27 cellular contexts compared by ENCODE assay signal in genomic region chr3:39202094-39202493, GRCh38. TPM values are rescaled to one million over a fixed set of nuclear protein-coding genes. Genes with fewer than 3 reads are reported as not detected.
A peak's percentile ranks its signal among the peaks of the same experiment; 100 is the strongest.
DNase-seq lines count a peak whose midpoint lies in the region; ATAC-seq and TF ChIP-seq lines count a peak whose summit lies in the region.
"Had no signal": no experiment of that assay in that cellular context is flagged by ENCODE, and none has a peak within 500 bp of the region (broad histone marks: within the 10 kb centered on the region; RNA-seq: fewer than 3 reads in every experiment).

No MANE protein-coding gene starts in this region.

- H3K4me3 ChIP-seq in right atrium auricular region (no peak overlapping the region), fibroblast of pulmonary artery (replicated peaks; ENCODE audit: low read depth, low read length) (no peak overlapping the region)
- H3K4me3 ChIP-seq: coronary artery had no signal

- peaks cover 0 to under 1% of the 10 kb centered on the region in 2 donors for H3K4me1 ChIP-seq in right atrium auricular region

- no peak overlapping the region for H3K27ac ChIP-seq in right atrium auricular region
- H3K27ac ChIP-seq: C4-2B, coronary artery, KMS-11 had no signal

- intact Hi-C loops in left cardiac atrium (cut with DNase I), result no loop called here

- peak; percentile 40 to 41 for ATAC-seq in left cardiac atrium
- ATAC-seq in activated T-helper 17 cell treated with anti-CD3 and anti-CD28 coated beads, Interleukin-2, amount 50 U/mL, for 72 hours (replicated peaks), result no peak
- ATAC-seq: T-cell had no signal

- peaks cover 20% of the 10 kb centered on the region for H3K27me3 Mint-ChIP-seq in activated T-helper 17 cell treated with anti-CD3 and anti-CD28 coated beads, Interleukin-2, amount 50 U/mL, for 72 hours
- peaks cover 24% of the 10 kb centered on the region for H3K27me3 Mint-ChIP-seq in chondrocyte (ENCODE audit: low read depth)

- no peak for TF ChIP-seq CTCF in right atrium auricular region (IDR thresholded peaks at IDR 0.05)
- TF ChIP-seq CTCF in fibroblast of pulmonary artery (IDR thresholded peaks at IDR 0.05; ENCODE audit: low read length, missing control alignments), result peak; percentile 15
- TF ChIP-seq CTCF in chondrocyte (IDR thresholded peaks at IDR 0.05), result no peak

- no peaks in the 10 kb centered on the region for H3K9me3 ChIP-seq in right atrium auricular region

- H3K4me3 Mint-ChIP-seq in activated T-helper 17 cell treated with anti-CD3 and anti-CD28 coated beads, Interleukin-2, amount 50 U/mL, for 72 hours, result no peak overlapping the region
- H3K4me3 Mint-ChIP-seq in chondrocyte (ENCODE audit: unreplicated experiment), result no peak overlapping the region
- H3K4me3 Mint-ChIP-seq: activated naive CD8-positive, alpha-beta T cell treated with anti-CD3 and anti-CD28 coated beads, Interleukin-2, amount 10 ng/mL, durations not matched to agents 7 days and 5 days; brain; H9; mesothelial cell of epicardium; natural killer cell; stimulated activated naive CD8-positive, alpha-beta T cell treated with anti-CD3 and anti-CD28 coated beads, Interleukin-15, Interleukin-2, amounts not matched to agents 100 ng/mL and 50 ng/mL, for 24 hours; T-cell had no signal

- H3K9me3 Mint-ChIP-seq in activated T-helper 17 cell treated with anti-CD3 and anti-CD28 coated beads, Interleukin-2, amount 50 U/mL, for 72 hours, result no peaks in the 10 kb centered on the region
- peaks cover 13% of the 10 kb centered on the region for H3K9me3 Mint-ChIP-seq in chondrocyte (ENCODE audit: low read depth)
- H3K9me3 Mint-ChIP-seq: activated naive CD8-positive, alpha-beta T cell treated with anti-CD3 and anti-CD28 coated beads, Interleukin-2, amount 10 ng/mL, durations not matched to agents 7 days and 5 days; natural killer cell; stimulated activated naive CD8-positive, alpha-beta T cell treated with anti-CD3 and anti-CD28 coated beads, Interleukin-15, Interleukin-2, amounts not matched to agents 100 ng/mL and 50 ng/mL, for 24 hours; T-cell had no signal

- DNase-seq in left cardiac atrium, result peak; percentile 58
- DNase-seq in right atrium auricular region (ENCODE audit: low spot score), result no peak
- peak; percentile 14 for DNase-seq in fibroblast of pulmonary artery (ENCODE audit: low read depth)
- DNase-seq in D341Med (ENCODE audit: low spot score), result no peak
- DNase-seq in chondrocyte (ENCODE audit: low spot score), result no peak
- DNase-seq in LoVo (ENCODE audit: low spot score), result no peak
- no peak for DNase-seq in NCI-H82 treated with DMSO at 0.1 percent for 48 hours (lab: John Stamatoyannopoulos, UW; ENCODE audit: unreplicated experiment)
- DNase-seq: activated CD4-positive, alpha-beta T cell treated with anti-CD3 and anti-CD28 coated beads for 4 hours; activated naive CD8-positive, alpha-beta T cell treated with anti-CD3 and anti-CD28 coated beads, Interleukin-2, amount 10 ng/mL, durations not matched to agents 7 days and 5 days; EL; H9; head of caudate nucleus; natural killer cell; NCI-H2029; NCI-H345; NCI-H82; SIG-M5; T-cell; trophoblast cell had no signal

- no peaks in the 10 kb centered on the region for H3K36me3 Mint-ChIP-seq in activated T-helper 17 cell treated with anti-CD3 and anti-CD28 coated beads, Interleukin-2, amount 50 U/mL, for 72 hours (ENCODE audit: low read depth)
- H3K36me3 Mint-ChIP-seq in chondrocyte (ENCODE audit: low read depth), result no peaks in the 10 kb centered on the region
- H3K36me3 Mint-ChIP-seq: activated naive CD8-positive, alpha-beta T cell treated with anti-CD3 and anti-CD28 coated beads, Interleukin-2, amount 10 ng/mL, durations not matched to agents 7 days and 5 days; brain; mesothelial cell of epicardium; natural killer cell; T-cell had no signal

- no peaks in the 10 kb centered on the region for H3K4me1 Mint-ChIP-seq in activated T-helper 17 cell treated with anti-CD3 and anti-CD28 coated beads, Interleukin-2, amount 50 U/mL, for 72 hours
- peaks cover 3% of the 10 kb centered on the region for H3K4me1 Mint-ChIP-seq in chondrocyte (ENCODE audit: low read depth)
- H3K4me1 Mint-ChIP-seq: activated naive CD8-positive, alpha-beta T cell treated with anti-CD3 and anti-CD28 coated beads, Interleukin-2, amount 10 ng/mL, durations not matched to agents 7 days and 5 days; mesothelial cell of epicardium; T-cell had no signal

- no peaks in the 10 kb centered on the region for H3K36me3 ChIP-seq in right atrium auricular region

- peak overlapping the region; percentile 67 for H3K27ac Mint-ChIP-seq in activated T-helper 17 cell treated with anti-CD3 and anti-CD28 coated beads, Interleukin-2, amount 50 U/mL, for 72 hours
- H3K27ac Mint-ChIP-seq in chondrocyte (ENCODE audit: unreplicated experiment), result no peak overlapping the region
- H3K27ac Mint-ChIP-seq: activated naive CD8-positive, alpha-beta T cell treated with anti-CD3 and anti-CD28 coated beads, Interleukin-2, amount 10 ng/mL, durations not matched to agents 7 days and 5 days; brain; H9; mesothelial cell of epicardium; natural killer cell; T-cell had no signal

- no peaks in the 10 kb centered on the region for H3K27me3 ChIP-seq in right atrium auricular region

RNA-seq across cellular contexts. Expression of gene XIRP1, which starts 9.7 kb away (rescaled TPM):
- total RNA-seq in left cardiac atrium (100 to 1,000 TPM; 160 to 242 TPM), right atrium auricular region (1,000 to 10,000 TPM in 1 of 2 donors, 100 to 1,000 TPM in 1; 319 to 1,274 TPM), chondrocyte (0.10 TPM in 2 of 3 replicates, not detected in the other)
- 10 to 100 TPM in 1 of 2 donors, under 1 TPM in 1; 0.99 to 17.2 TPM for total RNA-seq in activated T-helper 17 cell treated with anti-CD3 and anti-CD28 coated beads, Interleukin-2, amount 50 U/mL, for 72 hours
- total RNA-seq: activated naive CD8-positive, alpha-beta T cell treated with anti-CD3 and anti-CD28 coated beads, Interleukin-2, amount 10 ng/mL, durations not matched to agents 7 days and 5 days; H9; mesothelial cell of epicardium; OCI-LY7; T-cell had no signal

RNA-seq across cellular contexts. Expression of gene CSRNP1, which starts 48.7 kb away (rescaled TPM):
- 10 to 100 TPM; 20.5 to 41.6 TPM for total RNA-seq in left cardiac atrium
- 10 to 100 TPM; 48.0 to 49.5 TPM for total RNA-seq in right atrium auricular region
- total RNA-seq in activated T-helper 17 cell treated with anti-CD3 and anti-CD28 coated beads, Interleukin-2, amount 50 U/mL, for 72 hours, result 100 to 1,000 TPM in 1 of 2 donors, 10 to 100 TPM in 1; 42.9 to 145 TPM
- 15.2 to 22.3 TPM (median 21.2 TPM) in 3 replicates for total RNA-seq in chondrocyte

Comparison
In these comparisons a context has a peak if more than half of its experiments do, and no peak if none do; other contexts are left out.
1. DNase-seq: peak in left cardiac atrium (single experiment) and fibroblast of pulmonary artery (single experiment); none in right atrium auricular region (single experiment), D341Med (single experiment), chondrocyte (single experiment), LoVo (single experiment) and NCI-H82 treated with DMSO at 0.1 percent for 48 hours (single experiment).
2. RNA of gene XIRP1, which starts 9.7 kb away (total RNA-seq): 319 to 1,274 TPM in right atrium auricular region and 160 to 242 TPM in left cardiac atrium; 0.99 to 17.2 TPM in activated T-helper 17 cell treated with anti-CD3 and anti-CD28 coated beads, Interleukin-2, amount 50 U/mL, for 72 hours and 0.10 TPM in chondrocyte; every median in the first group is over 4 times any median in the second.